12 cellular contexts compared by ENCODE assay signal in the genomic region with DNA sequence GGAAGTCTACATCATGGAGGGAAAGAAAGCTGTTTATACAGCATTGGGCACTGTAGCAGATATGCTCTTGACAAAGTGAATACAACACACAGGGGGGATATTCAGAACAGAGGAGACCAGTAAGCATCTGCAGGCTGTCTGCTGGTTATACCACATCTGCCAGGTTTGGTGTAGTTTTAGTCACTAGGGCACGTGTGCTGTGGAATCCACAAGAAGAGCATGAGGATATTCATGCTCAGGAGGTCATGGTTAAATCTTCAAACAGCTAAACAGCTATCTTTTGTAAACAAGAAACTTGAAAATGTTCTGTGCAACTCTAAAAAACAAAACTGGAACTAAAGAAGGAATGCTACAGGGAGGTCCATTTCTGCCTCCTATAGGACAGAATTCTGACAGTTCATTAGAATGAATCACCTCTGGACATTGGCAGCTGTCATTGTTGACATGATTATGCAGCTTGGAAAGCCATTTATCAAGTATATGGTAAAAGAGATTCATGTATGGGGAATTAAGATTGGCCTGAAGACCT.
DNase-seq lines count a peak whose midpoint lies in the region; TF ChIP-seq lines count a peak whose summit lies in the region.
"Had no signal": no experiment of that assay in that cellular context is flagged by ENCODE, and none has a peak within 500 bp of the region (broad histone marks: within the 10 kb centered on the region; RNA-seq: fewer than 3 reads in every experiment).

No MANE protein-coding gene starts in this region.

- no peaks in the 10 kb centered on the region for H3K27me3 ChIP-seq in AG04450 (ENCODE audit: control insufficient read depth, insufficient read depth, low read length)
- no peaks in the 10 kb centered on the region for H3K27me3 ChIP-seq in skeletal muscle satellite cell (ENCODE audit: control insufficient read depth, insufficient read depth, low read length)
- H3K27me3 ChIP-seq: BLaER1 treated with 17β-estradiol and CSF1 and Interleukin-3, amounts not matched to agents 10 nM and 100 nM had no signal

- no peaks in the 10 kb centered on the region; the same call in 1 of the 2 replicates for H3K27me3 Mint-ChIP-seq in HFFc6 (ENCODE audit: insufficient read depth)

- H3K4me1 ChIP-seq in skeletal muscle satellite cell (ENCODE audit: control insufficient read depth, insufficient read depth, low read length), result peaks cover 22% of the 10 kb centered on the region
- H3K4me1 ChIP-seq: BLaER1 treated with 17β-estradiol and CSF1 and Interleukin-3, amounts not matched to agents 10 nM and 100 nM had no signal

- no peaks in the 10 kb centered on the region for H3K36me3 Mint-ChIP-seq in HFFc6 (ENCODE audit: low read depth)
- H3K36me3 Mint-ChIP-seq: CD4-positive, CD25-positive, alpha-beta regulatory T cell had no signal

- DNase-seq in AG04450 (ENCODE audit: low read depth, low spot score) (peak; percentile 11), M059J (ENCODE audit: low read depth) (peak; percentile 19), amniotic epithelial cell (ENCODE audit: low read depth) (peak; percentile 43), NCI-H446 treated with DMSO at 0.1 percent for 48 hours (lab: John Stamatoyannopoulos, UW) (no peak), ureter (ENCODE audit: low spot score) (no peak), HFFc6 (no peak)
- DNase-seq: CD4-positive, CD25-positive, alpha-beta regulatory T cell; DMS79; GM23248 had no signal

- H3K9me3 ChIP-seq in AG04450 (ENCODE audit: control insufficient read depth, insufficient read depth, low read length) (no peaks in the 10 kb centered on the region; the same call in 1 of the 2 replicates), skeletal muscle satellite cell (replicated peaks; ENCODE audit: low read length) (no peaks in the 10 kb centered on the region)

- POLR2A ChIA-PET in AG04450 (lab: Yijun Ruan, JAX), result no interaction called here

- H3K4me3 ChIP-seq in AG04450 (ENCODE audit: low read depth, low read length), result no peak overlapping the region
- peak overlapping the region; percentile 13 for H3K4me3 ChIP-seq in skeletal muscle satellite cell (ENCODE audit: low read length)
- H3K4me3 ChIP-seq: BLaER1 treated with 17β-estradiol and CSF1 and Interleukin-3, amounts not matched to agents 10 nM and 100 nM; GM12878; GM23248 had no signal

- H3K36me3 ChIP-seq in skeletal muscle satellite cell (ENCODE audit: insufficient read depth, low read length), result no peaks in the 10 kb centered on the region
- H3K36me3 ChIP-seq: BLaER1 treated with 17β-estradiol and CSF1 and Interleukin-3, amounts not matched to agents 10 nM and 100 nM had no signal

- peak overlapping the region; percentile 55 for H3K4me2 ChIP-seq in skeletal muscle satellite cell (ENCODE audit: low read length)
- H3K4me2 ChIP-seq: BLaER1 treated with 17β-estradiol and CSF1 and Interleukin-3, amounts not matched to agents 10 nM and 100 nM had no signal

- H3K4me3 Mint-ChIP-seq in HFFc6, result no peak overlapping the region
- H3K4me3 Mint-ChIP-seq: CD4-positive, CD25-positive, alpha-beta regulatory T cell had no signal

- CTCF ChIA-PET in AG04450 (lab: Charles Lee), result interaction anchor here (1.0 kb wide), 1 partner anchor 9 kb away, joined by 3 read pairs; no protein-coding TSS in a partner anchor

- peak overlapping the region; percentile 15 for H3K9ac ChIP-seq in skeletal muscle satellite cell (ENCODE audit: low read depth, low read length)
- H3K9ac ChIP-seq: BLaER1 treated with 17β-estradiol and CSF1 and Interleukin-3, amounts not matched to agents 10 nM and 100 nM; GM23248 had no signal

- no peak overlapping the region for H3K27ac Mint-ChIP-seq in HFFc6
- H3K27ac Mint-ChIP-seq: CD4-positive, CD25-positive, alpha-beta regulatory T cell had no signal

- no peak overlapping the region for H3K27ac ChIP-seq in AG04450 (ENCODE audit: low read depth, low read length)
- H3K27ac ChIP-seq: BLaER1 treated with 17β-estradiol and CSF1 and Interleukin-3, amounts not matched to agents 10 nM and 100 nM; GM23248 had no signal

- no peak for TF ChIP-seq CTCF in AG04450 (IDR thresholded peaks at IDR 0.05; ENCODE audit: low read depth, low read length)
- TF ChIP-seq CTCF in HFFc6 (IDR thresholded peaks at IDR 0.05), result no peak

- H3K4me1 Mint-ChIP-seq in HFFc6 (ENCODE audit: low read depth), result no peaks in the 10 kb centered on the region
- H3K4me1 Mint-ChIP-seq: CD4-positive, CD25-positive, alpha-beta regulatory T cell had no signal

- H3K9me3 Mint-ChIP-seq in HFFc6, result peaks cover 24% of the 10 kb centered on the region

Comparison
In these comparisons a context has a peak if more than half of its experiments do, and no peak if none do; other contexts are left out.
1. DNase-seq: peak in AG04450 (single experiment), M059J (single experiment) and amniotic epithelial cell (single experiment); none in NCI-H446 treated with DMSO at 0.1 percent for 48 hours (single experiment), ureter (single experiment) and HFFc6 (single experiment).